In the genomic region with DNA sequence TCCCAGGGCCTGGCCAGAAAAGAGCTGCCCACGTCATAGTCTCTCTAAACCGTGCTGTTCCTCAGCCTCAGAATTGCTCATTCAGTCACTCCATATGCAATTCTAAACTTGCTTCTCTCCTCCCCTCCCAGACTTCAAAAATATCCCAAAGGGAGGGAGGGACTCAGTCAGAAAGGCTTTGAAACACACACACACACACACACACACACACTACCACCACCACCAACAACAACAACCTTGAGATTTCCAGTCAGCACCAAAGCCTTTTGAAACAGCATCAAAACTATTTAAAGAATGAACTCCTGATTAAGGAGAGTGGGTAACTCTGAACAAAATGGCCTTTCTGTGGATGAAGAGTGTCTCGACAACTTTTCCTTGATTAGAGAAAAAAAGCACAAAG, we compare ENCODE assay signal across 23 cellular contexts. TPM values are rescaled to one million over a fixed set of nuclear protein-coding genes. Genes with fewer than 3 reads are reported as not detected.
"Had no signal": no experiment of that assay in that cellular context is flagged by ENCODE, and none has a peak within 500 bp of the region (broad histone marks: within the 10 kb centered on the region; RNA-seq: fewer than 3 reads in every experiment).

No MANE protein-coding gene starts in this region.

- H3K27ac Mint-ChIP-seq: naive thymus-derived CD4-positive, alpha-beta T cell; nephron progenitor cell; stimulated activated naive B cell treated with anti-CD40 and anti-IgM and Interleukin-4, amounts not matched to agents 10 μg/mL and 1 μg/mL and 100 μg/mL, for 72 hours had no signal

- H3K4me1 Mint-ChIP-seq: naive thymus-derived CD4-positive, alpha-beta T cell; nephron progenitor cell; stimulated activated naive B cell treated with anti-CD40 and anti-IgM and Interleukin-4, amounts not matched to agents 10 μg/mL and 1 μg/mL and 100 μg/mL, for 72 hours had no signal

- H3K9me3 ChIP-seq: heart left ventricle, ovary, right atrium auricular region, sigmoid colon, stomach, thoracic aorta, transverse colon had no signal

- H3K27ac ChIP-seq: coronary artery, ovary, right atrium auricular region, sigmoid colon, skin epidermis, stomach, thoracic aorta, transverse colon had no signal

- H3K4me1 ChIP-seq: right atrium auricular region, sigmoid colon, stomach, transverse colon had no signal

- H3K9me3 Mint-ChIP-seq: naive thymus-derived CD4-positive, alpha-beta T cell; nephron progenitor cell; stimulated activated naive B cell treated with anti-CD40 and anti-IgM and Interleukin-4, amounts not matched to agents 10 μg/mL and 1 μg/mL and 100 μg/mL, for 72 hours had no signal

- H3K36me3 Mint-ChIP-seq: naive thymus-derived CD4-positive, alpha-beta T cell; stimulated activated naive B cell treated with anti-CD40 and anti-IgM and Interleukin-4, amounts not matched to agents 10 μg/mL and 1 μg/mL and 100 μg/mL, for 72 hours had no signal

- H3K36me3 ChIP-seq: heart left ventricle, ovary, right atrium auricular region, sigmoid colon, stomach, thoracic aorta, transverse colon had no signal

- H3K4me3 ChIP-seq: coronary artery, heart left ventricle, ovary, right atrium auricular region, sigmoid colon, skin epidermis, stomach, thoracic aorta, transverse colon had no signal

- DNase-seq: effector CD4-positive, alpha-beta T cell; heart left ventricle; hippocampal formation; kidney glomerular epithelial cell; mammary epithelial cell; naive thymus-derived CD4-positive, alpha-beta T cell; nephron progenitor cell; ovary; sigmoid colon; stimulated activated CD4-positive, alpha-beta T cell treated with anti-CD3 and anti-CD28 coated beads, Interleukin-2, amount 100 ng/mL, for 24 hours; stimulated activated CD4-positive, alpha-beta T cell treated with anti-CD3 and anti-CD28 coated beads, Interleukin-4, amount 100 ng/mL, for 4 hours; stimulated activated naive B cell treated with anti-CD40 and anti-IgM and Interleukin-4, amounts not matched to agents 10 μg/mL and 1 μg/mL and 100 μg/mL, for 72 hours; stomach; substantia nigra; transverse colon had no signal

- H3K27me3 ChIP-seq: heart left ventricle, ovary, right atrium auricular region, sigmoid colon, stomach, transverse colon had no signal

- ATAC-seq: esophagus mucosa; heart left ventricle; naive thymus-derived CD4-positive, alpha-beta T cell; stimulated activated naive B cell treated with anti-CD40 and anti-IgM and Interleukin-4, amounts not matched to agents 10 μg/mL and 1 μg/mL and 100 μg/mL, for 72 hours had no signal

- FAIRE-seq: frontal cortex, islet of Langerhans had no signal

- H3K4me3 Mint-ChIP-seq: naive thymus-derived CD4-positive, alpha-beta T cell; nephron progenitor cell; stimulated activated naive B cell treated with anti-CD40 and anti-IgM and Interleukin-4, amounts not matched to agents 10 μg/mL and 1 μg/mL and 100 μg/mL, for 72 hours had no signal

RNA-seq across cellular contexts. Expression of a gene that starts 16.4 kb away (rescaled TPM):
- total RNA-seq: esophagus mucosa, mammary epithelial cell, mononuclear cell, thoracic aorta had no signal
